ENCODE assay signal across 1 cellular context in genomic region chr3:189567772-189568420, GRCh38.
TF ChIP-seq lines count a peak whose summit lies in the region.

No MANE protein-coding gene starts in this region.

TF ChIP-seq in GM12878, 131 proteins besides CTCF, POLR2A, EP300 and RAD21 (continued from another document and continues in another):
- TF ChIP-seq IRF5 (IDR thresholded peaks at IDR 0.05; ENCODE audit: borderline replicate concordance) = no peak
- no peak for TF ChIP-seq ZBTB4 (CRISPR knock-in tag; IDR thresholded peaks at IDR 0.05)
- TF ChIP-seq SREBF1 (IDR thresholded peaks at IDR 0.05; ENCODE audit: low read length) = no peak
- no peak for TF ChIP-seq ZBTB33 (IDR thresholded peaks at IDR 0.05)
- peak in 1 of 2 experiments; percentile 51; a peak in 1 of 4 replicates for TF ChIP-seq ETV6 (conservative IDR thresholded peaks at IDR 0.05 in 1 of 2, IDR thresholded peaks at IDR 0.05 in 1 of 2; ENCODE audit: borderline replicate concordance in 1 of 2, low read depth in 1 of 2)
- no peak for TF ChIP-seq SRF (IDR thresholded peaks at IDR 0.05; ENCODE audit: low read depth in 2 of 2, low read length in 2 of 2)
- TF ChIP-seq CBX3 (IDR thresholded peaks at IDR 0.05; ENCODE audit: borderline replicate concordance, low read depth) = no peak
- TF ChIP-seq E2F8 (IDR thresholded peaks at IDR 0.05; ENCODE audit: low read depth, partially characterized antibody) = no peak
- TF ChIP-seq IKZF1 (conservative IDR thresholded peaks at IDR 0.05) = peak; percentile 78
- 0 out of 2 replicates have a peak, but pooled peaks have one; percentile 28 for TF ChIP-seq NBN (IDR thresholded peaks at IDR 0.05)
- no peak for TF ChIP-seq RAD51 (IDR thresholded peaks at IDR 0.05)
- TF ChIP-seq BACH1 (IDR thresholded peaks at IDR 0.05; ENCODE audit: borderline replicate concordance) = no peak
- peak; percentile 53 for TF ChIP-seq GATAD2B (conservative IDR thresholded peaks at IDR 0.05; ENCODE audit: low read depth)
- TF ChIP-seq CREM (IDR thresholded peaks at IDR 0.05; ENCODE audit: low read depth) = peak; percentile 4; the same call in 1 of the 2 replicates
- TF ChIP-seq HDAC2 (IDR thresholded peaks at IDR 0.05) = no peak
- no peak for TF ChIP-seq NKRF (conservative IDR thresholded peaks at IDR 0.05)
- TF ChIP-seq NRF1 (conservative IDR thresholded peaks at IDR 0.05; ENCODE audit: low read depth, low read length) = no peak
- TF ChIP-seq FOXK2 (IDR thresholded peaks at IDR 0.05) = no peak
- TF ChIP-seq ZNF207 (IDR thresholded peaks at IDR 0.05; ENCODE audit: borderline replicate concordance) = no peak
- TF ChIP-seq RB1 (IDR thresholded peaks at IDR 0.05; ENCODE audit: borderline replicate concordance) = no peak
- TF ChIP-seq ELK1 (IDR thresholded peaks at IDR 0.05; ENCODE audit: low read depth, low read length) = no peak
- TF ChIP-seq ESRRA (IDR thresholded peaks at IDR 0.05; ENCODE audit: low read length) = no peak
- TF ChIP-seq CEBPZ (IDR thresholded peaks at IDR 0.05; ENCODE audit: low read depth, low read length) = no peak
- TF ChIP-seq KDM1A (IDR thresholded peaks at IDR 0.05; ENCODE audit: borderline replicate concordance) = no peak
- TF ChIP-seq SMAD5 (IDR thresholded peaks at IDR 0.05; ENCODE audit: low read depth) = no peak
- TF ChIP-seq LARP7 (IDR thresholded peaks at IDR 0.05) = no peak
- TF ChIP-seq SIN3A (IDR thresholded peaks at IDR 0.05; ENCODE audit: low read depth, low read length) = no peak
- TF ChIP-seq SMC3 (IDR thresholded peaks at IDR 0.05; ENCODE audit: borderline replicate concordance, low read length) = peak; percentile 23; the same call in 1 of the 2 replicates
- TF ChIP-seq SUPT20H (IDR thresholded peaks at IDR 0.05; ENCODE audit: borderline replicate concordance, control insufficient read depth, low read depth, low read length) = no peak
- TF ChIP-seq MYC (IDR thresholded peaks at IDR 0.05; ENCODE audit: insufficient read depth, insufficient read length, insufficient replicate concordance, low read length, severe bottlenecking) = no peak
- no peak for TF ChIP-seq RBBP5 (conservative IDR thresholded peaks at IDR 0.05)
- no peak for TF ChIP-seq POLR2AphosphoS5 (IDR thresholded peaks at IDR 0.05; ENCODE audit: low read length)
- TF ChIP-seq MTA3 (IDR thresholded peaks at IDR 0.05; ENCODE audit: borderline replicate concordance, low read length) = peak; percentile 73
- TF ChIP-seq E4F1 (IDR thresholded peaks at IDR 0.05; ENCODE audit: borderline replicate concordance, partially characterized antibody) = no peak
- peak; percentile 28; the same call in 1 of the 2 replicates for TF ChIP-seq SPI1 (IDR thresholded peaks at IDR 0.05; ENCODE audit: borderline replicate concordance, insufficient read depth, low read depth, low read length)
- TF ChIP-seq HSF1 (IDR thresholded peaks at IDR 0.05; ENCODE audit: low read depth, low read length) = no peak
- TF ChIP-seq MEF2A (IDR thresholded peaks at IDR 0.05; ENCODE audit: insufficient read depth, low read depth, low read length) = peak; percentile 83
